In the genomic region with DNA sequence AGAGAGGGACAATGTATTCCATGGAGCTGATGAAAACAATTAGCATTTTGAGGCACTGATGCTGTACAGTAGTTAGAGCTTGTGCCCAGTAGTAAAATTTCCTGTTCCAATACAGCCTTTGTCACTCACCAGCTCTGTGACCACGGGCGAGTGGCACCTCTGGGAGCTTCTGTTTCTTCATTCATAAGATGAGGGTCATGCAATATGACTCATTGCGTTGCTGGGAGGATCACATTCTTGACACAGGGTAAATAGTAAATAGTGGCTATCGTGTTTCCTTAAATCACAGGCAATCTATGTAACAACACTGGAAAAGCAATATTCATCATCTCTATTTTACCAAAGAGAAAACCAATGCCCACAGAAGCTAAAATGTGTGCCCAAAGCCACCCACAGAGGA, we compare ENCODE assay signal across 17 cellular contexts. TPM values are rescaled to one million over a fixed set of nuclear protein-coding genes. Genes with fewer than 3 reads are reported as not detected.
A peak's percentile ranks its signal among the peaks of the same experiment; 100 is the strongest.
DNase-seq lines count a peak whose midpoint lies in the region; ATAC-seq and TF ChIP-seq lines count a peak whose summit lies in the region.
"Had no signal": no experiment of that assay in that cellular context is flagged by ENCODE, and none has a peak within 500 bp of the region (broad histone marks: within the 10 kb centered on the region; RNA-seq: fewer than 3 reads in every experiment).

No MANE protein-coding gene starts in this region.

- H3K27ac ChIP-seq in RWPE1 (no peak overlapping the region), left ventricle myocardium inferior (replicated peaks) (peak overlapping the region; percentile 80), neuronal stem cell (replicated peaks; ENCODE audit: low read length) (no peak overlapping the region)

- no peak overlapping the region for H4K91ac ChIP-seq in neuronal stem cell (ENCODE audit: low read depth, low read length, poor library complexity)

- DNase-seq in AG10803 (ENCODE audit: low read depth) = peak; percentile 8
- peak; percentile 67 for DNase-seq in HT-29 (ENCODE audit: low spot score)
- peak; percentile 6 for DNase-seq in RWPE1 (ENCODE audit: low spot score)
- DNase-seq in left ventricle myocardium inferior = no peak
- no peak for DNase-seq in neuronal stem cell (ENCODE audit: low spot score)
- DNase-seq in RKO (ENCODE audit: low spot score) = no peak
- DNase-seq: activated effector memory CD4-positive, alpha-beta T cell treated with anti-CD3 and anti-CD28 coated beads, Interleukin-2, amount 50 U/mL, for 16 hours; aorta; DMS79 treated with DMSO at 0.1 percent for 48 hours; islet precursor cell; MM.1S; NCI-H446 treated with DMSO at 0.1 percent for 48 hours had no signal

- H3K9ac ChIP-seq in neuronal stem cell (ENCODE audit: low read depth, low read length, poor library complexity) = no peak overlapping the region

- no peak overlapping the region for H3K23ac ChIP-seq in neuronal stem cell (ENCODE audit: low read depth, low read length, poor library complexity)

- H2BK5ac ChIP-seq in neuronal stem cell (ENCODE audit: low read length) = no peak overlapping the region

- H2BK120ac ChIP-seq in neuronal stem cell (ENCODE audit: low read depth, low read length) = no peak overlapping the region

- no peak overlapping the region for H3K18ac ChIP-seq in neuronal stem cell (ENCODE audit: low read length)

- H2BK12ac ChIP-seq in neuronal stem cell (ENCODE audit: low read length) = no peak overlapping the region

- H3K4me3 ChIP-seq in AG10803 (ENCODE audit: low read length) (no peak overlapping the region), left ventricle myocardium inferior (no peak overlapping the region), neuronal stem cell (ENCODE audit: low read length in 2 of 2) (no peak overlapping the region)
- H3K4me3 ChIP-seq: tibial nerve had no signal

- H3K79me1 ChIP-seq in neuronal stem cell (ENCODE audit: low read depth, low read length) = no peaks in the 10 kb centered on the region

- WGBS in neuronal stem cell (ENCODE audit: extremely low coverage in 2 of 2, insufficient read length in 2 of 2, insufficient replicate concordance in 1 of 2), 2 donors = no CpG with 5 or more reads among the region's 4 CpGs

- H2AFZ ChIP-seq in neuronal stem cell (ENCODE audit: low read length) = no peak overlapping the region

- POLR2A ChIA-PET in RWPE1 (lab: Yijun Ruan, JAX; ENCODE audit: low non-redundant PET) = no interaction called here

- H3K4ac ChIP-seq in neuronal stem cell (ENCODE audit: low read length) = no peak overlapping the region

- no peak for TF ChIP-seq CTCF in AG10803 (conservative IDR thresholded peaks at IDR 0.05; ENCODE audit: low read length)
- no peak for TF ChIP-seq CTCF in RWPE1 (conservative IDR thresholded peaks at IDR 0.05; ENCODE audit: low read depth)
- TF ChIP-seq CTCF in left ventricle myocardium inferior (IDR thresholded peaks at IDR 0.05; ENCODE audit: borderline replicate concordance) = no peak

- no peaks in the 10 kb centered on the region for H3K9me3 ChIP-seq in left ventricle myocardium inferior (replicated peaks)
- no peaks in the 10 kb centered on the region for H3K9me3 ChIP-seq in neuronal stem cell (replicated peaks in 1 of 2; ENCODE audit: control insufficient read depth in 2 of 2, insufficient read depth in 1 of 2, low read depth in 1 of 2, low read length in 2 of 2)
- H3K9me3 ChIP-seq: tibial nerve had no signal

- H2BK15ac ChIP-seq in neuronal stem cell (ENCODE audit: low read length) = no peak overlapping the region

- no peak overlapping the region for H2AK5ac ChIP-seq in neuronal stem cell (ENCODE audit: low read depth, low read length)

- peaks cover 30% of the 10 kb centered on the region for H3K4me1 ChIP-seq in left ventricle myocardium inferior
- H3K4me1 ChIP-seq in neuronal stem cell (ENCODE audit: control insufficient read depth in 2 of 2, insufficient read depth in 1 of 2, low read depth in 1 of 2, low read length in 2 of 2) = peaks cover 0 to 6% of the 10 kb centered on the region in 2 donors

- intact Hi-C loops in left ventricle myocardium inferior (cut with micrococcal nuclease) = no loop called here

- H3K14ac ChIP-seq in neuronal stem cell (ENCODE audit: low read length) = no peak overlapping the region

- ATAC-seq in HG03432 (IDR thresholded peaks at IDR 0.05; ENCODE audit: unreplicated experiment) (no peak), HG02970 (IDR thresholded peaks at IDR 0.05; ENCODE audit: low FRiP score, unreplicated experiment) (no peak)
- ATAC-seq: SK-N-SH treated with all-trans-retinoic acid at 6 μM for 48 hours had no signal

- H3K36me3 ChIP-seq in left ventricle myocardium inferior (no peaks in the 10 kb centered on the region), neuronal stem cell (replicated peaks in 1 of 2; ENCODE audit: control insufficient read depth in 2 of 2, insufficient read depth in 2 of 2, low read length in 2 of 2) (no peaks in the 10 kb centered on the region)
- H3K36me3 ChIP-seq: tibial nerve had no signal

- CTCF ChIA-PET in RWPE1 (lab: Yijun Ruan, JAX) = interaction anchor here (0.6 kb wide), 1 partner anchor 34 kb away, joined by 4 read pairs; no protein-coding TSS in a partner anchor

- H3K27me3 ChIP-seq in left ventricle myocardium inferior (ENCODE audit: low read depth) = no peaks in the 10 kb centered on the region
- H3K27me3 ChIP-seq in neuronal stem cell (ENCODE audit: control insufficient read depth in 3 of 3, insufficient read depth in 3 of 3, low read depth in 1 of 3, low read length in 3 of 3) = peaks cover 0 to 8% (median 0%) of the 10 kb centered on the region in 3 experiments
- H3K27me3 ChIP-seq: tibial nerve had no signal

- no peak overlapping the region for H4K8ac ChIP-seq in neuronal stem cell (ENCODE audit: low read depth, low read length)

- H3K4me2 ChIP-seq in neuronal stem cell (ENCODE audit: insufficient read depth, low read length, poor library complexity, severe bottlenecking) = no peak overlapping the region

RNA-seq across cellular contexts. Expression of gene LRRC52, which starts 4.5 kb away (rescaled TPM):
- not detected in 2 replicates for total RNA-seq in HT-29 (2014; rRNA removed; shearing (Covaris generic))
- total RNA-seq in left ventricle myocardium inferior = 1.8 TPM
- not detected for polyA plus RNA-seq in neuronal stem cell (2013, experiment 1 of 2)
- polyA plus RNA-seq in neuronal stem cell (2013, experiment 2 of 2) = not detected
- total RNA-seq: aorta, dermis microvascular lymphatic vessel endothelial cell, tibial nerve had no signal
- polyA plus RNA-seq: aorta had no signal

Comparison
In these comparisons a context has a peak if more than half of its experiments do, and no peak if none do; other contexts are left out.
1. DNase-seq: peak in AG10803 (single experiment), HT-29 (single experiment) and RWPE1 (single experiment); none in left ventricle myocardium inferior (single experiment), neuronal stem cell (single experiment) and RKO (single experiment).